ENCODE assay signal across 10 cellular contexts in the genomic region with DNA sequence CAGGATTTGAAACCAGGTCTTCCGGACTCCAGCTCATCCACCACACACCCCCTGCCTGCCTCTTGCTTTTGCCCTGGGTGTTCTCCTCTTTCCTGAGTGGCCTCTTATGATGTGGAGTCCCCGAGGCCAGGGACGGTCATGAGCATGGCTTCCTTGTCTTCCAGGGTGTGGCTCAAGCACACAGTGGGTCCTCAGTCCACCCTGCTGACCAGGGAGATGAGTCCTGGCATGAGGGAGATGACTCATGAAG. TPM values are rescaled to one million over a fixed set of nuclear protein-coding genes. Genes with fewer than 3 reads are reported as not detected.
DNase-seq lines count a peak whose midpoint lies in the region; ATAC-seq and TF ChIP-seq lines count a peak whose summit lies in the region.
"Had no signal": no experiment of that assay in that cellular context is flagged by ENCODE, and none has a peak within 500 bp of the region (broad histone marks: within the 10 kb centered on the region; RNA-seq: fewer than 3 reads in every experiment).

No MANE protein-coding gene starts in this region.

- H3K27me3 Mint-ChIP-seq in MCF 10A (ENCODE audit: insufficient read depth, unreplicated experiment) = no peaks in the 10 kb centered on the region

- H3K4me1 ChIP-seq in breast epithelium (peaks cover 8 to 24% of the 10 kb centered on the region in 2 donors), SJSA1 (replicated peaks) (peaks cover 48% of the 10 kb centered on the region), foreskin keratinocyte (peaks cover 19% of the 10 kb centered on the region), upper lobe of left lung (peaks cover 72 to 92% (median 81%) of the 10 kb centered on the region in 4 donors)

- TF ChIP-seq POLR2A in breast epithelium (IDR thresholded peaks at IDR 0.05) = no peak
- TF ChIP-seq POLR2A in upper lobe of left lung (IDR thresholded peaks at IDR 0.05) = peak in 1 of 4 donors; percentile 16

- no TSS peak for BruUV-seq in MCF 10A (replicated peaks; lab: Mats Ljungman, UMichigan)

- POLR2A ChIA-PET in MCF 10A (lab: Yijun Ruan, JAX) = interaction anchor here (0.9 to 14.5 kb wide), 17 partner anchors 9 to 346 kb away, joined by 3 to 383 read pairs (median 25); a partner anchor contains a TSS

- H3K36me3 ChIP-seq in breast epithelium (no peaks in the 10 kb centered on the region), SJSA1 (no peaks in the 10 kb centered on the region), upper lobe of left lung (no peaks in the 10 kb centered on the region)

- peak overlapping the region; percentile 95 for H3K27ac Mint-ChIP-seq in MCF 10A (ENCODE audit: low read depth, unreplicated experiment)
- H3K27ac Mint-ChIP-seq: nephron progenitor cell had no signal

- no peaks in the 10 kb centered on the region for H3K9me3 Mint-ChIP-seq in MCF 10A (ENCODE audit: unreplicated experiment)
- H3K9me3 Mint-ChIP-seq: nephron progenitor cell had no signal

- TF ChIP-seq CTCF in MCF 10A (IDR thresholded peaks at IDR 0.05; ENCODE audit: unreplicated experiment) (no peak), breast epithelium (IDR thresholded peaks at IDR 0.05) (no peak), foreskin keratinocyte (conservative IDR thresholded peaks at IDR 0.05) (no peak), upper lobe of left lung (IDR thresholded peaks at IDR 0.05) (no peak)

- H3K36me3 Mint-ChIP-seq in MCF 10A (ENCODE audit: insufficient read depth, unreplicated experiment) = peaks cover 13% of the 10 kb centered on the region

- peaks cover 31% of the 10 kb centered on the region for H3K4me1 Mint-ChIP-seq in MCF 10A (ENCODE audit: insufficient read depth, unreplicated experiment)

- 72 to 89% methylated on average over 1 to 3 of the region's 3 CpGs for WGBS in upper lobe of left lung, 2 donors

- H3K27me3 ChIP-seq in breast epithelium (no peaks in the 10 kb centered on the region), SJSA1 (replicated peaks) (no peaks in the 10 kb centered on the region), foreskin keratinocyte (no peaks in the 10 kb centered on the region), upper lobe of left lung (no peaks in the 10 kb centered on the region)

- peak overlapping the region; percentile 35 for H3K4me3 Mint-ChIP-seq in MCF 10A (ENCODE audit: unreplicated experiment)
- H3K4me3 Mint-ChIP-seq: nephron progenitor cell had no signal

- DNase-seq in MCF 10A (ENCODE audit: unreplicated experiment) (no peak), breast epithelium (ENCODE audit: low spot score in 2 of 2) (no peak), SJSA1 (ENCODE audit: low read depth in 1 of 2, low spot score in 2 of 2) (no peak), foreskin keratinocyte (no peak), upper lobe of left lung (no peak), HT-29 (ENCODE audit: low spot score) (no peak), cerebellar nuclear complex (lab: John Stamatoyannopoulos, UW) (no peak)
- DNase-seq: NCI-H1048, nephron progenitor cell had no signal

- CTCF ChIA-PET in MCF 10A (lab: Yijun Ruan, JAX) = interaction anchor here (0.6 to 7.6 kb wide), 9 partner anchors 8 to 98 kb away, joined by 3 to 46 read pairs (median 3); a partner anchor contains a TSS

- H3K4me3 ChIP-seq in breast epithelium (no peak overlapping the region), SJSA1 (no peak overlapping the region), upper lobe of left lung (no peak overlapping the region)

- H3K9me3 ChIP-seq in breast epithelium = no peaks in the 10 kb centered on the region
- no peaks in the 10 kb centered on the region for H3K9me3 ChIP-seq in SJSA1 (replicated peaks)
- no peaks in the 10 kb centered on the region for H3K9me3 ChIP-seq in upper lobe of left lung

- intact Hi-C loops in MCF 10A (cut with micrococcal nuclease) (no loop called here), breast epithelium (cut with DNase I; ENCODE audit: low total_unique reads) (no loop called here)

- TF ChIP-seq EP300 in upper lobe of left lung (IDR thresholded peaks at IDR 0.05) = no peak

- ATAC-seq in foreskin keratinocyte = no peak
- no peak for ATAC-seq in upper lobe of left lung (ENCODE audit: low FRiP score in 2 of 2)
- ATAC-seq in HG03342 (IDR thresholded peaks at IDR 0.05; ENCODE audit: unreplicated experiment) = no peak

- H3K27ac ChIP-seq in breast epithelium (no peak overlapping the region), SJSA1 (peak overlapping the region; percentile 88), foreskin keratinocyte (peak overlapping the region; percentile 97), upper lobe of left lung (peak overlapping the region in 3 of 4 donors; percentile 94 to 99 (median 97))

RNA-seq across cellular contexts. Expression of a gene that starts 32.8 kb away (rescaled TPM):
- total RNA-seq in MCF 10A (2022) = 64.7 and 68.1 TPM in 2 replicates
- 10 to 100 TPM; 38.4 to 48.1 (median 38.7) TPM for total RNA-seq in breast epithelium
- total RNA-seq in SJSA1 (2014; rRNA removed; shearing (Covaris generic)) = 36.1 and 42.3 TPM in 2 replicates
- 23.6 and 26.6 TPM in 2 replicates for total RNA-seq in foreskin keratinocyte
- 18.0 and 19.7 TPM in 2 replicates for polyA plus RNA-seq in foreskin keratinocyte
- 10 to 100 TPM; 24.4 to 81.7 (median 49.2) TPM for total RNA-seq in upper lobe of left lung
- total RNA-seq in HT-29 (2014; rRNA removed; shearing (Covaris generic)) = 54.4 and 58.1 TPM in 2 replicates

RNA-seq across cellular contexts. Expression of a gene that starts 48.2 kb away (rescaled TPM):
- total RNA-seq in MCF 10A (2022) = 698 and 872 TPM in 2 replicates
- total RNA-seq in breast epithelium = 100 to 1,000 TPM; 183 to 555 (median 341) TPM
- 13.6 and 20.6 TPM in 2 replicates for total RNA-seq in SJSA1 (2014; rRNA removed; shearing (Covaris generic))
- total RNA-seq in foreskin keratinocyte = 276 and 302 TPM in 2 replicates
- 260 and 285 TPM in 2 replicates for polyA plus RNA-seq in foreskin keratinocyte
- total RNA-seq in upper lobe of left lung = 100 to 1,000 TPM in 5 of 6 donors, 10 to 100 TPM in 1; 81.0 to 218 (median 151) TPM
- total RNA-seq in HT-29 (2014; rRNA removed; shearing (Covaris generic)) = 88.4 and 107 TPM in 2 replicates

Comparison
In these comparisons a context has a peak if more than half of its experiments do, and no peak if none do; other contexts are left out.
1. H3K27ac ChIP-seq: peak in SJSA1 (single experiment), foreskin keratinocyte (single experiment) and upper lobe of left lung (3 of 4); none in breast epithelium (0 of 2).